21 cellular contexts compared by ENCODE assay signal in the genomic region with DNA sequence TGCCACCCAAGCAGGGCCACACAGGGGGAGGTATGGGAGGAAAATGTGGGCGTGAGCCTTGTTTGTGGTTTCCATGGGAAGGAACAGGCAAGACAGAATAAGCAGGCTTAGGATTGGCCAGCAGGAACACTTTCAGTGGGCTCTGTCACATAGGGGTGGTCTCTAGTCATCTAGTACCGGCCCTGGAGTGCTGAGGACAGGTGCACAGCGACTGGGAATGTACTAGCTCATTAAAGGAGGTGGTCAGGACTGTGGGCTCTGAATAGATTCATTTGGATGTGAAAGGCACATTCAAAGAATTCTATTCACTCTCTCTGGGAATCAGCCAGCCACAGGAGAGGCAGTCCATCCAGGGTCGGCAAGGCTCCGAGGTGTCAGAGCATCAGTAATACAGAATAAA.
DNase-seq lines count a peak whose midpoint lies in the region; ATAC-seq and TF ChIP-seq lines count a peak whose summit lies in the region.
"Had no signal": no experiment of that assay in that cellular context is flagged by ENCODE, and none has a peak within 500 bp of the region (broad histone marks: within the 10 kb centered on the region; RNA-seq: fewer than 3 reads in every experiment).

No MANE protein-coding gene starts in this region.

- POLR2A ChIA-PET in WTC11 (lab: Charles Lee): no interaction called here

- no peak overlapping the region for H4K8ac ChIP-seq in H9 (replicated peaks; ENCODE audit: insufficient read length, low read depth, low read length)

- H3F3A ChIP-seq in neural progenitor cell (ENCODE audit: low read depth): peaks cover 18% of the 10 kb centered on the region

- H3K79me2 ChIP-seq in H9 (ENCODE audit: insufficient read depth, low read length) (no peaks in the 10 kb centered on the region), neural progenitor cell (ENCODE audit: low read depth) (no peaks in the 10 kb centered on the region)

- DNase-seq in H9 (peak; percentile 75), WTC11 (ENCODE audit: low spot score) (peak; percentile 57), iPS DF 4.7 (ENCODE audit: extremely low read depth, low spot score) (peak; percentile 14), neural progenitor cell (ENCODE audit: low spot score) (peak; percentile 92), COLO668 (lab: John Stamatoyannopoulos, UW; ENCODE audit: unreplicated experiment) (no peak)
- DNase-seq in stimulated activated effector memory CD8-positive, alpha-beta T cell treated with anti-CD3 and anti-CD28 coated beads, Interleukin-12 subunit alpha, Interleukin-12 subunit beta, amount 100 ng/mL, for 72 hours (ENCODE audit: low spot score in 2 of 2): no peak
- DNase-seq: CD8-positive, alpha-beta T cell; GM23248; Kasumi-1; MG63; NCI-H1048; NCI-H1436; NCI-H1930; NCI-H226; NCI-H524 treated with DMSO at 0.1 percent for 48 hours; PC-3; RPMI8226 had no signal

- no CpG with 5 or more reads among the region's 5 CpGs for WGBS in H9 (ENCODE audit: extremely low coverage, insufficient read length, low lambda C conversion rate)

- no peak overlapping the region for H2BK12ac ChIP-seq in H9 (ENCODE audit: insufficient read length, low read depth, low read length)

- H4K5ac ChIP-seq in H9 (ENCODE audit: insufficient read length, low read depth, low read length): no peak overlapping the region

- no peak overlapping the region for H2BK120ac ChIP-seq in H9 (ENCODE audit: low read depth, low read length, poor library complexity, severe bottlenecking)

- H2BK5ac ChIP-seq in H9 (ENCODE audit: insufficient read length, low read length): no peak overlapping the region

- H3K4me3 ChIP-seq in neural progenitor cell: no peak overlapping the region
- H3K4me3 ChIP-seq: BLaER1, GM23248, MG63 had no signal

- H3K4me2 ChIP-seq in H9 (ENCODE audit: insufficient read depth, insufficient read length, low read length) (peak overlapping the region; percentile 23), neural progenitor cell (peak overlapping the region; percentile 70)
- H3K4me2 ChIP-seq: BLaER1 had no signal

- H3K27ac ChIP-seq in H9 (ENCODE audit: insufficient read length, low read depth, low read length): no peak overlapping the region
- H3K27ac ChIP-seq in neural progenitor cell: no peak overlapping the region
- H3K27ac ChIP-seq: BLaER1, GM23248, HL-60 had no signal

- no peak overlapping the region for H3K56ac ChIP-seq in H9 (ENCODE audit: insufficient read length, low read depth, low read length)

- CTCF ChIA-PET in WTC11 (lab: Charles Lee): no interaction called here

- no peaks in the 10 kb centered on the region for H3K36me3 Mint-ChIP-seq in H9 (ENCODE audit: insufficient read depth in 1 of 3, low read depth in 3 of 3)
- H3K36me3 Mint-ChIP-seq in WTC11: no peaks in the 10 kb centered on the region
- no peaks in the 10 kb centered on the region for H3K36me3 Mint-ChIP-seq in neural progenitor cell
- H3K36me3 Mint-ChIP-seq in stimulated activated effector memory CD8-positive, alpha-beta T cell treated with anti-CD3 and anti-CD28 coated beads, Interleukin-12 subunit alpha, Interleukin-12 subunit beta, amount 100 ng/mL, for 72 hours: no peaks in the 10 kb centered on the region
- H3K36me3 Mint-ChIP-seq: CD8-positive, alpha-beta T cell had no signal

- H3K9me3 Mint-ChIP-seq in H9: no peaks in the 10 kb centered on the region
- H3K9me3 Mint-ChIP-seq in WTC11: no peaks in the 10 kb centered on the region
- no peaks in the 10 kb centered on the region for H3K9me3 Mint-ChIP-seq in neural progenitor cell
- H3K9me3 Mint-ChIP-seq in stimulated activated effector memory CD8-positive, alpha-beta T cell treated with anti-CD3 and anti-CD28 coated beads, Interleukin-12 subunit alpha, Interleukin-12 subunit beta, amount 100 ng/mL, for 72 hours: no peaks in the 10 kb centered on the region
- H3K9me3 Mint-ChIP-seq: CD8-positive, alpha-beta T cell had no signal

- H3K27me3 ChIP-seq in H9 (ENCODE audit: insufficient read depth, low read length): no peaks in the 10 kb centered on the region
- H3K27me3 ChIP-seq in neural progenitor cell: no peaks in the 10 kb centered on the region
- H3K27me3 ChIP-seq: BLaER1 had no signal

- no peaks in the 10 kb centered on the region for H3K9me3 ChIP-seq in H9 (ENCODE audit: control insufficient read depth, low read depth, low read length)
- no peaks in the 10 kb centered on the region for H3K9me3 ChIP-seq in neural progenitor cell (ENCODE audit: low read depth)
- H3K9me3 ChIP-seq: BLaER1, MG63 had no signal

- no peak overlapping the region for H3K18ac ChIP-seq in H9 (ENCODE audit: insufficient read length, low read depth, low read length)

- H3K23me2 ChIP-seq in H9 (ENCODE audit: insufficient read length, low read depth, low read length, poor library complexity, severe bottlenecking): no peaks in the 10 kb centered on the region

- no peak overlapping the region for H3K4ac ChIP-seq in H9 (ENCODE audit: low read depth, low read length)

- H3T11ph ChIP-seq in H9 (ENCODE audit: low read length): no peak overlapping the region

- H2BK15ac ChIP-seq in H9 (ENCODE audit: low read depth, low read length): no peak overlapping the region

- H3K4me1 ChIP-seq in H9 (ENCODE audit: insufficient read depth, low read length) (peaks cover 12% of the 10 kb centered on the region; the same call in 1 of the 2 replicates), neural progenitor cell (peaks cover 24% of the 10 kb centered on the region)
- H3K4me1 ChIP-seq: BLaER1 had no signal

- peaks cover 35 to 39% of the 10 kb centered on the region in 2 experiments for H3K4me1 Mint-ChIP-seq in H9
- peaks cover 39% of the 10 kb centered on the region for H3K4me1 Mint-ChIP-seq in WTC11
- H3K4me1 Mint-ChIP-seq in neural progenitor cell: peaks cover 21% of the 10 kb centered on the region
- H3K4me1 Mint-ChIP-seq in stimulated activated effector memory CD8-positive, alpha-beta T cell treated with anti-CD3 and anti-CD28 coated beads, Interleukin-12 subunit alpha, Interleukin-12 subunit beta, amount 100 ng/mL, for 72 hours: no peaks in the 10 kb centered on the region

- H3K79me1 ChIP-seq in H9 (ENCODE audit: insufficient read depth, low read depth, low read length, poor library complexity, severe bottlenecking): no peaks in the 10 kb centered on the region

- ATAC-seq in WTC11: peak; percentile 98
- no peak for ATAC-seq in stimulated activated effector memory CD8-positive, alpha-beta T cell treated with anti-CD3 and anti-CD28 coated beads, Interleukin-12 subunit alpha, Interleukin-12 subunit beta, amount 100 ng/mL, for 72 hours
- ATAC-seq in GM21723 (IDR thresholded peaks at IDR 0.05; ENCODE audit: unreplicated experiment): no peak
- ATAC-seq in GM19452 (IDR thresholded peaks at IDR 0.05; ENCODE audit: unreplicated experiment): no peak
- ATAC-seq: CD8-positive, alpha-beta T cell; PC-3 had no signal

- H3K23ac ChIP-seq in H9 (ENCODE audit: insufficient read length, low read depth, low read length): no peak overlapping the region

- H3K27ac Mint-ChIP-seq in H9: peak overlapping the region in 2 of 3 experiments; percentile 69 to 80; a peak in 3 of 7 replicates
- H3K27ac Mint-ChIP-seq in WTC11: peak overlapping the region; percentile 64
- H3K27ac Mint-ChIP-seq in neural progenitor cell: no peak overlapping the region
- no peak overlapping the region for H3K27ac Mint-ChIP-seq in stimulated activated effector memory CD8-positive, alpha-beta T cell treated with anti-CD3 and anti-CD28 coated beads, Interleukin-12 subunit alpha, Interleukin-12 subunit beta, amount 100 ng/mL, for 72 hours
- H3K27ac Mint-ChIP-seq: CD8-positive, alpha-beta T cell had no signal

- H3K4me3 Mint-ChIP-seq in H9 (no peak overlapping the region; a peak in 1 of 5 replicates), WTC11 (no peak overlapping the region; the same call in 1 of the 2 replicates), neural progenitor cell (no peak overlapping the region)
- H3K4me3 Mint-ChIP-seq in stimulated activated effector memory CD8-positive, alpha-beta T cell treated with anti-CD3 and anti-CD28 coated beads, Interleukin-12 subunit alpha, Interleukin-12 subunit beta, amount 100 ng/mL, for 72 hours: no peak overlapping the region
- H3K4me3 Mint-ChIP-seq: CD8-positive, alpha-beta T cell had no signal

- H3K27me3 Mint-ChIP-seq in H9 (ENCODE audit: low read depth): no peaks in the 10 kb centered on the region
- H3K27me3 Mint-ChIP-seq in WTC11 (ENCODE audit: low read depth): no peaks in the 10 kb centered on the region
- H3K27me3 Mint-ChIP-seq in neural progenitor cell (ENCODE audit: insufficient read depth, low read depth): peaks cover 5% of the 10 kb centered on the region

- no peak for TF ChIP-seq CTCF in H9 (conservative IDR thresholded peaks at IDR 0.05)
- TF ChIP-seq CTCF in WTC11 (IDR thresholded peaks at IDR 0.05): no peak
- TF ChIP-seq CTCF in neural progenitor cell (IDR thresholded peaks at IDR 0.05): no peak

- H2AFZ ChIP-seq in H9 (ENCODE audit: low read length) (no peak overlapping the region), neural progenitor cell (replicated peaks) (no peak overlapping the region)
- H2AFZ ChIP-seq: GM23248 had no signal

- H3K36me3 ChIP-seq in neural progenitor cell: no peaks in the 10 kb centered on the region
- H3K36me3 ChIP-seq: BLaER1, MG63 had no signal

- no peak overlapping the region for H2BK20ac ChIP-seq in H9 (ENCODE audit: low read depth, low read length, poor library complexity, severe bottlenecking)

- no peak overlapping the region for H2AK5ac ChIP-seq in H9 (ENCODE audit: insufficient read length, low read length)

- H3K14ac ChIP-seq in H9 (ENCODE audit: insufficient read depth, low read length): no peak overlapping the region

- H3K9ac ChIP-seq in H9 (ENCODE audit: extremely low read depth, insufficient read length, low read length) (no peak overlapping the region), neural progenitor cell (no peak overlapping the region)
- H3K9ac ChIP-seq: BLaER1, GM23248 had no signal

- H4K91ac ChIP-seq in H9 (ENCODE audit: insufficient read length, low read depth, low read length): no peak overlapping the region

- H4K20me1 ChIP-seq in H9 (ENCODE audit: control insufficient read depth, insufficient read depth, insufficient read length) (no peaks in the 10 kb centered on the region), neural progenitor cell (ENCODE audit: low read depth) (peaks cover 3% of the 10 kb centered on the region)
- H4K20me1 ChIP-seq: BLaER1 had no signal

TF ChIP-seq in WTC11, 78 proteins besides CTCF, POLR2A, EP300 and RAD21:
- TF ChIP-seq, protein P1, sequence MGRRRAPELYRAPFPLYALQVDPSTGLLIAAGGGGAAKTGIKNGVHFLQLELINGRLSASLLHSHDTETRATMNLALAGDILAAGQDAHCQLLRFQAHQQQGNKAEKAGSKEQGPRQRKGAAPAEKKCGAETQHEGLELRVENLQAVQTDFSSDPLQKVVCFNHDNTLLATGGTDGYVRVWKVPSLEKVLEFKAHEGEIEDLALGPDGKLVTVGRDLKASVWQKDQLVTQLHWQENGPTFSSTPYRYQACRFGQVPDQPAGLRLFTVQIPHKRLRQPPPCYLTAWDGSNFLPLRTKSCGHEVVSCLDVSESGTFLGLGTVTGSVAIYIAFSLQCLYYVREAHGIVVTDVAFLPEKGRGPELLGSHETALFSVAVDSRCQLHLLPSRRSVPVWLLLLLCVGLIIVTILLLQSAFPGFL (CRISPR knock-in tag; IDR thresholded peaks at IDR 0.05; ENCODE audit: borderline replicate concordance): no peak
- TF ChIP-seq TEAD1 (CRISPR knock-in tag; IDR thresholded peaks at IDR 0.05): peak; percentile 27; the same call in 1 of the 2 replicates
- TF ChIP-seq NR3C1 (CRISPR knock-in tag; conservative IDR thresholded peaks at IDR 0.05; ENCODE audit: low read depth): no peak

Comparison
In these comparisons a context has a peak if more than half of its experiments do, and no peak if none do; other contexts are left out.
1. DNase-seq: peak in H9 (single experiment), WTC11 (single experiment), iPS DF 4.7 (single experiment) and neural progenitor cell (single experiment); none in stimulated activated effector memory CD8-positive, alpha-beta T cell treated with anti-CD3 and anti-CD28 coated beads, Interleukin-12 subunit alpha, Interleukin-12 subunit beta, amount 100 ng/mL, for 72 hours (0 of 2) and COLO668 (single experiment).
2. H3K27ac Mint-ChIP-seq: peak in H9 (2 of 3) and WTC11 (single experiment); none in neural progenitor cell (single experiment) and stimulated activated effector memory CD8-positive, alpha-beta T cell treated with anti-CD3 and anti-CD28 coated beads, Interleukin-12 subunit alpha, Interleukin-12 subunit beta, amount 100 ng/mL, for 72 hours (single experiment).